In genomic region chr17:42520540-42520951, GRCh38 we compare ENCODE assay signal across 1 cellular context.
TF ChIP-seq lines count a peak whose summit lies in the region.

No MANE protein-coding gene starts in this region.

TF ChIP-seq in HepG2, 621 proteins besides CTCF, POLR2A, EP300 and RAD21:
- peak; percentile 61; the same call in 1 of the 2 replicates for TF ChIP-seq ZNF362 (CRISPR knock-in tag; IDR thresholded peaks at IDR 0.05; ENCODE audit: borderline replicate concordance)
- TF ChIP-seq ZBTB7B (CRISPR knock-in tag; IDR thresholded peaks at IDR 0.05) = peak; percentile 74; the same call in 1 of the 2 replicates
- TF ChIP-seq MEIS1 (CRISPR knock-in tag; IDR thresholded peaks at IDR 0.05; ENCODE audit: borderline replicate concordance) = no peak
- TF ChIP-seq RFXAP (CRISPR knock-in tag; IDR thresholded peaks at IDR 0.05; ENCODE audit: borderline replicate concordance) = 0 out of 2 replicates have a peak, but pooled peaks have one; percentile 27
- no peak for TF ChIP-seq MED13 (CRISPR knock-in tag; IDR thresholded peaks at IDR 0.05)
- TF ChIP-seq FOXA1 (IDR thresholded peaks at IDR 0.05) = no peak
- TF ChIP-seq FOXA1 (CRISPR knock-in tag; IDR thresholded peaks at IDR 0.05) = no peak
- no peak for TF ChIP-seq FOXO4 (CRISPR knock-in tag; conservative IDR thresholded peaks at IDR 0.05)
- TF ChIP-seq ZNF790 (CRISPR knock-in tag; IDR thresholded peaks at IDR 0.05; ENCODE audit: borderline replicate concordance) = 0 out of 2 replicates have a peak, but pooled peaks have one; percentile 15
- peak; percentile 13 to 29; a peak in 1 of 4 replicates for TF ChIP-seq HMGXB4 (CRISPR knock-in tag; IDR thresholded peaks at IDR 0.05; ENCODE audit: borderline replicate concordance in 1 of 2, low read depth in 1 of 2)
- TF ChIP-seq MTA1 (CRISPR knock-in tag; IDR thresholded peaks at IDR 0.05; ENCODE audit: borderline replicate concordance) = 0 out of 2 replicates have a peak, but pooled peaks have one; percentile 9
- 0 out of 2 replicates have a peak, but pooled peaks have one; percentile 23 for TF ChIP-seq NR2C2 (CRISPR knock-in tag; IDR thresholded peaks at IDR 0.05; ENCODE audit: borderline replicate concordance)
- TF ChIP-seq ZNF614 (CRISPR knock-in tag; IDR thresholded peaks at IDR 0.05; ENCODE audit: borderline replicate concordance) = 0 out of 2 replicates have a peak, but pooled peaks have one; percentile 7
- TF ChIP-seq CCDC6 (CRISPR knock-in tag; IDR thresholded peaks at IDR 0.05) = no peak
- TF ChIP-seq SMC3 (IDR thresholded peaks at IDR 0.05; ENCODE audit: low read length) = peak; percentile 34; the same call in 1 of the 2 replicates
- no peak for TF ChIP-seq ZNF605 (CRISPR knock-in tag; IDR thresholded peaks at IDR 0.05)
- no peak for TF ChIP-seq NRL (CRISPR knock-in tag; IDR thresholded peaks at IDR 0.05; ENCODE audit: borderline replicate concordance)
- peak; percentile 59; the same call in 1 of the 2 replicates for TF ChIP-seq PATZ1 (CRISPR knock-in tag; IDR thresholded peaks at IDR 0.05)
- TF ChIP-seq NFKB2 (CRISPR knock-in tag; IDR thresholded peaks at IDR 0.05; ENCODE audit: borderline replicate concordance) = 0 out of 2 replicates have a peak, but pooled peaks have one; percentile 2
- no peak for TF ChIP-seq TMF1 (CRISPR knock-in tag; IDR thresholded peaks at IDR 0.05; ENCODE audit: low read depth)
- no peak for TF ChIP-seq ZSCAN21 (CRISPR knock-in tag; IDR thresholded peaks at IDR 0.05; ENCODE audit: borderline replicate concordance)
- peak; percentile 61 for TF ChIP-seq STAG1 (CRISPR knock-in tag; IDR thresholded peaks at IDR 0.05)
TF ChIP-seq in HepG2: peak in this region for 12.
